ENCODE assay signal across 1 cellular context in genomic region chr6:32216292-32216691, GRCh38.
A peak's percentile ranks its signal among the peaks of the same experiment; 100 is the strongest.
TF ChIP-seq lines count a peak whose summit lies in the region.

No MANE protein-coding gene starts in this region.

TF ChIP-seq in K562, 482 proteins besides CTCF, POLR2A, EP300 and RAD21 (continued from another document and continues in another):
- TF ChIP-seq E2F4 (CRISPR knock-in tag; IDR thresholded peaks at IDR 0.05; ENCODE audit: low read depth): no peak
- TF ChIP-seq, protein P1, sequence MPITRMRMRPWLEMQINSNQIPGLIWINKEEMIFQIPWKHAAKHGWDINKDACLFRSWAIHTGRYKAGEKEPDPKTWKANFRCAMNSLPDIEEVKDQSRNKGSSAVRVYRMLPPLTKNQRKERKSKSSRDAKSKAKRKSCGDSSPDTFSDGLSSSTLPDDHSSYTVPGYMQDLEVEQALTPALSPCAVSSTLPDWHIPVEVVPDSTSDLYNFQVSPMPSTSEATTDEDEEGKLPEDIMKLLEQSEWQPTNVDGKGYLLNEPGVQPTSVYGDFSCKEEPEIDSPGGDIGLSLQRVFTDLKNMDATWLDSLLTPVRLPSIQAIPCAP (CRISPR knock-in tag; IDR thresholded peaks at IDR 0.05; ENCODE audit: borderline replicate concordance): no peak
- no peak for TF ChIP-seq NFRKB (IDR thresholded peaks at IDR 0.05; ENCODE audit: low read depth)
- no peak for TF ChIP-seq ZBTB43 (CRISPR knock-in tag; IDR thresholded peaks at IDR 0.05)
- TF ChIP-seq ZBTB2 (IDR thresholded peaks at IDR 0.05): no peak
- TF ChIP-seq TBL1XR1 (IDR thresholded peaks at IDR 0.05; ENCODE audit: low read length in 2 of 2): no peak
- TF ChIP-seq MAFF (IDR thresholded peaks at IDR 0.05; ENCODE audit: low read length): no peak
- TF ChIP-seq TARDBP (IDR thresholded peaks at IDR 0.05): no peak
- TF ChIP-seq ARNT (IDR thresholded peaks at IDR 0.05): no peak
- TF ChIP-seq GTF2A2 (tag; IDR thresholded peaks at IDR 0.05): no peak
- TF ChIP-seq MTA1 (IDR thresholded peaks at IDR 0.05; ENCODE audit: borderline replicate concordance): no peak
- no peak for TF ChIP-seq HOXB6 (CRISPR knock-in tag; IDR thresholded peaks at IDR 0.05; ENCODE audit: borderline replicate concordance)
- 0 out of 2 replicates have a peak, but pooled peaks have one; percentile 20 for TF ChIP-seq HINFP (tag; conservative IDR thresholded peaks at IDR 0.05; ENCODE audit: low read depth)
- TF ChIP-seq ZNF57 (CRISPR knock-in tag; IDR thresholded peaks at IDR 0.05): no peak
- TF ChIP-seq MTA2 (IDR thresholded peaks at IDR 0.05; ENCODE audit: low read depth): no peak
- no peak for TF ChIP-seq ZKSCAN1 (IDR thresholded peaks at IDR 0.05; ENCODE audit: low read depth, low read length)
- no peak for TF ChIP-seq TAF7 (tag; IDR thresholded peaks at IDR 0.05)
- TF ChIP-seq CBFB (CRISPR knock-in tag; IDR thresholded peaks at IDR 0.05): no peak
- no peak for TF ChIP-seq SMARCE1 (IDR thresholded peaks at IDR 0.05)
- TF ChIP-seq ARID1B (IDR thresholded peaks at IDR 0.05): no peak; the same call in none of the 2 replicates
- no peak for TF ChIP-seq ZNF140 (CRISPR knock-in tag; IDR thresholded peaks at IDR 0.05)
- TF ChIP-seq FOS (IDR thresholded peaks at IDR 0.05; ENCODE audit: extremely low read depth, insufficient read length): no peak
- TF ChIP-seq POLR2AphosphoS5 (IDR thresholded peaks at IDR 0.05; ENCODE audit: control insufficient read depth, insufficient read depth, low read depth, low read length): no peak
- TF ChIP-seq ZFP30 (CRISPR knock-in tag; IDR thresholded peaks at IDR 0.05; ENCODE audit: borderline replicate concordance): no peak
- TF ChIP-seq KDM5B (IDR thresholded peaks at IDR 0.05; ENCODE audit: insufficient replicate concordance, low read depth, low read length): no peak
- no peak for TF ChIP-seq PHF20 (IDR thresholded peaks at IDR 0.05; ENCODE audit: partially characterized antibody)
- no peak for TF ChIP-seq E4F1 (CRISPR knock-in tag; IDR thresholded peaks at IDR 0.05; ENCODE audit: borderline replicate concordance)
- TF ChIP-seq KDM2B (CRISPR knock-in tag; IDR thresholded peaks at IDR 0.05): no peak
- no peak for TF ChIP-seq FOXK1 (CRISPR knock-in tag; IDR thresholded peaks at IDR 0.05; ENCODE audit: borderline replicate concordance)
- no peak for TF ChIP-seq MED1 (CRISPR knock-in tag; IDR thresholded peaks at IDR 0.05; ENCODE audit: borderline replicate concordance)
- no peak for TF ChIP-seq U2AF1 (optimal IDR thresholded peaks at IDR 0.05; ENCODE audit: low read depth, low read length)
- TF ChIP-seq KLF1 (tag; IDR thresholded peaks at IDR 0.05): 0 out of 2 replicates have a peak, but pooled peaks have one; percentile 45
- TF ChIP-seq ZNF592 (IDR thresholded peaks at IDR 0.05): peak; percentile 83; the same call in 1 of the 2 replicates
- no peak for TF ChIP-seq ZNF133 (CRISPR knock-in tag; IDR thresholded peaks at IDR 0.05)
- TF ChIP-seq, protein P2, sequence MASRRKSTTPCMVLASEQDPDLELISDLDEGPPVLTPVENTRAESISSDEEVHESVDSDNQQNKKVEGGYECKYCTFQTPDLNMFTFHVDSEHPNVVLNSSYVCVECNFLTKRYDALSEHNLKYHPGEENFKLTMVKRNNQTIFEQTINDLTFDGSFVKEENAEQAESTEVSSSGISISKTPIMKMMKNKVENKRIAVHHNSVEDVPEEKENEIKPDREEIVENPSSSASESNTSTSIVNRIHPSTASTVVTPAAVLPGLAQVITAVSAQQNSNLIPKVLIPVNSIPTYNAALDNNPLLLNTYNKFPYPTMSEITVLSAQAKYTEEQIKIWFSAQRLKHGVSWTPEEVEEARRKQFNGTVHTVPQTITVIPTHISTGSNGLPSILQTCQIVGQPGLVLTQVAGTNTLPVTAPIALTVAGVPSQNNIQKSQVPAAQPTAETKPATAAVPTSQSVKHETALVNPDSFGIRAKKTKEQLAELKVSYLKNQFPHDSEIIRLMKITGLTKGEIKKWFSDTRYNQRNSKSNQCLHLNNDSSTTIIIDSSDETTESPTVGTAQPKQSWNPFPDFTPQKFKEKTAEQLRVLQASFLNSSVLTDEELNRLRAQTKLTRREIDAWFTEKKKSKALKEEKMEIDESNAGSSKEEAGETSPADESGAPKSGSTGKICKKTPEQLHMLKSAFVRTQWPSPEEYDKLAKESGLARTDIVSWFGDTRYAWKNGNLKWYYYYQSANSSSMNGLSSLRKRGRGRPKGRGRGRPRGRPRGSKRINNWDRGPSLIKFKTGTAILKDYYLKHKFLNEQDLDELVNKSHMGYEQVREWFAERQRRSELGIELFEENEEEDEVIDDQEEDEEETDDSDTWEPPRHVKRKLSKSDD (conservative IDR thresholded peaks at IDR 0.05; ENCODE audit: low read length): no peak
- TF ChIP-seq ZNF584 (CRISPR knock-in tag; IDR thresholded peaks at IDR 0.05; ENCODE audit: low read depth): no peak
- no peak for TF ChIP-seq ZNF143 (CRISPR knock-in tag; IDR thresholded peaks at IDR 0.05)
- TF ChIP-seq ZSCAN29 (IDR thresholded peaks at IDR 0.05): no peak
- TF ChIP-seq, protein P3, sequence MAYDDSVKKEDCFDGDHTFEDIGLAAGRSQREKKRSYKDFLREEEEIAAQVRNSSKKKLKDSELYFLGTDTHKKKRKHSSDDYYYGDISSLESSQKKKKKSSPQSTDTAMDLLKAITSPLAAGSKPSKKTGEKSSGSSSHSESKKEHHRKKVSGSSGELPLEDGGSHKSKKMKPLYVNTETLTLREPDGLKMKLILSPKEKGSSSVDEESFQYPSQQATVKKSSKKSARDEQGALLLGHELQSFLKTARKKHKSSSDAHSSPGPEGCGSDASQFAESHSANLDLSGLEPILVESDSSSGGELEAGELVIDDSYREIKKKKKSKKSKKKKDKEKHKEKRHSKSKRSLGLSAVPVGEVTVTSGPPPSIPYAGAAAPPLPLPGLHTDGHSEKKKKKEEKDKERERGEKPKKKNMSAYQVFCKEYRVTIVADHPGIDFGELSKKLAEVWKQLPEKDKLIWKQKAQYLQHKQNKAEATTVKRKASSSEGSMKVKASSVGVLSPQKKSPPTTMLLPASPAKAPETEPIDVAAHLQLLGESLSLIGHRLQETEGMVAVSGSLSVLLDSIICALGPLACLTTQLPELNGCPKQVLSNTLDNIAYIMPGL (CRISPR knock-in tag; IDR thresholded peaks at IDR 0.05): no peak
- TF ChIP-seq CHCHD3 (CRISPR knock-in tag; IDR thresholded peaks at IDR 0.05): no peak
- TF ChIP-seq MECOM (CRISPR knock-in tag; IDR thresholded peaks at IDR 0.05): no peak
- TF ChIP-seq HNRNPH1 (optimal IDR thresholded peaks at IDR 0.05; ENCODE audit: low read depth, low read length): no peak
- no peak for TF ChIP-seq TCF15 (CRISPR knock-in tag; IDR thresholded peaks at IDR 0.05)
- TF ChIP-seq SMAD3 (CRISPR knock-in tag; conservative IDR thresholded peaks at IDR 0.05): peak; percentile 66; the same call in 1 of the 2 replicates
- TF ChIP-seq ZNF175 (CRISPR knock-in tag; IDR thresholded peaks at IDR 0.05; ENCODE audit: low read depth): no peak
- TF ChIP-seq ZFP91 (CRISPR knock-in tag; IDR thresholded peaks at IDR 0.05): no peak
- no peak for TF ChIP-seq NFATC3 (IDR thresholded peaks at IDR 0.05)
